In genomic region chr7:106488465-106488864, GRCh38 we compare ENCODE assay signal across 9 cellular contexts.
"Had no signal": no experiment of that assay in that cellular context is flagged by ENCODE, and none has a peak within 500 bp of the region (broad histone marks: within the 10 kb centered on the region; RNA-seq: fewer than 3 reads in every experiment).

No MANE protein-coding gene starts in this region.

- H3K27ac ChIP-seq: GM23248, HL-60 had no signal

- H3K9me3 ChIP-seq: HAP-1 had no signal

- H3K4me3 ChIP-seq: GM23248, HAP-1, K562 had no signal

- ATAC-seq: HCT116, K562 had no signal

- DNase-seq: GM23248, GOT3, H7, HFFc6, IMR-90 had no signal

- H3K4me1 ChIP-seq: HAP-1 had no signal

- H3K4me3 Mint-ChIP-seq: HFFc6 had no signal

- H3K36me3 ChIP-seq: HAP-1 had no signal

- H3K9ac ChIP-seq: GM23248 had no signal

- H2AFZ ChIP-seq: GM23248 had no signal

- H3K27ac Mint-ChIP-seq: HFFc6 had no signal

- FAIRE-seq: K562 had no signal
